In the genomic region with DNA sequence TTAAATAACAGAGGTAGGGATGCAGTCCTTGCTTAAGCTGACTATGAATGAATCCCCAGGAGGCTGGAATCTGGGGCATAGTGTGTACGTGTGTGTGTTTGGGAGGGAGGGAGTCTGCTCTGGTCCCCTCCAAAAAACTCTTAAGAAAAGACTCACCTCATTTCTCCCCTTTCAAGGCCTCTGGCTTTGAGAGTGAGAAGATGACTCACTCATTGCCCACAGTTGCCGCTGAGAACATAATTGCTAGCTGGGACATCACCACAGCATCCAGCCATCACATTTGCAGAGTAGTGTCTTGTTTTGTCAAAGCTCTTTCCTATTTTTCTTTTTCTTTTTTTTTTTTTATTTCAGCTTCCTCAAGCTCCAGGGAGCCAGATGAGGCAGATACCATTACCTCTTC, we compare ENCODE assay signal across 8 cellular contexts.
A peak's percentile ranks its signal among the peaks of the same experiment; 100 is the strongest.
DNase-seq lines count a peak whose midpoint lies in the region; ATAC-seq, FAIRE-seq and TF ChIP-seq lines count a peak whose summit lies in the region.

No MANE protein-coding gene starts in this region.

- H2BK5ac ChIP-seq in H9 (ENCODE audit: insufficient read length, low read length) = no peak overlapping the region

- no peaks in the 10 kb centered on the region for H3K23me2 ChIP-seq in H9 (ENCODE audit: insufficient read length, low read depth, low read length, poor library complexity, severe bottlenecking)

- TF ChIP-seq CTCF in H9 (conservative IDR thresholded peaks at IDR 0.05) = no peak

- H3K79me2 ChIP-seq in H9 (ENCODE audit: insufficient read depth, low read length) = no peaks in the 10 kb centered on the region

- no peaks in the 10 kb centered on the region for H3K9me3 Mint-ChIP-seq in activated naive CD8-positive, alpha-beta T cell treated with anti-CD3 and anti-CD28 coated beads, Interleukin-2, amount 10 ng/mL, durations not matched to agents 7 days and 5 days
- H3K9me3 Mint-ChIP-seq in H9 = peaks cover 65 to 71% of the 10 kb centered on the region in 2 experiments

- no peak overlapping the region for H4K5ac ChIP-seq in H9 (ENCODE audit: insufficient read length, low read depth, low read length)

- no peak overlapping the region for H3K4ac ChIP-seq in H9 (ENCODE audit: low read depth, low read length)

- no peak overlapping the region for H2BK20ac ChIP-seq in H9 (ENCODE audit: low read depth, low read length, poor library complexity, severe bottlenecking)

- no peak overlapping the region for H2AK5ac ChIP-seq in H9 (ENCODE audit: insufficient read length, low read length)

- H3K4me1 ChIP-seq in stomach smooth muscle (ENCODE audit: control insufficient read depth, insufficient read depth, low read length) = peaks cover 7% of the 10 kb centered on the region
- no peaks in the 10 kb centered on the region for H3K4me1 ChIP-seq in H9 (ENCODE audit: insufficient read depth, low read length)

- no peak overlapping the region for H2BK120ac ChIP-seq in H9 (ENCODE audit: low read depth, low read length, poor library complexity, severe bottlenecking)

- ATAC-seq in GM18511 (IDR thresholded peaks at IDR 0.05; ENCODE audit: unreplicated experiment) = peak; percentile 68
- ATAC-seq in HG02885 (IDR thresholded peaks at IDR 0.05; ENCODE audit: poor library complexity, unreplicated experiment) = peak; percentile 64
- peak; percentile 66 for ATAC-seq in activated naive CD8-positive, alpha-beta T cell treated with anti-CD3 and anti-CD28 coated beads, Interleukin-2, amount 10 ng/mL, durations not matched to agents 7 days and 5 days (ENCODE audit: low read depth)

- DNase-seq in RCC 7860 (ENCODE audit: low spot score) (peak; percentile 3), H9 (no peak), NCI-H1105 treated with DMSO at 0.1 percent for 48 hours (lab: John Stamatoyannopoulos, UW) (no peak)
- peak; percentile 30 for DNase-seq in activated naive CD8-positive, alpha-beta T cell treated with anti-CD3 and anti-CD28 coated beads, Interleukin-2, amount 10 ng/mL, durations not matched to agents 7 days and 5 days

- H4K8ac ChIP-seq in H9 (replicated peaks; ENCODE audit: insufficient read length, low read depth, low read length) = no peak overlapping the region

- no peak overlapping the region for H3K18ac ChIP-seq in H9 (ENCODE audit: insufficient read length, low read depth, low read length)

- POLR2A ChIA-PET in activated naive CD8-positive, alpha-beta T cell treated with anti-CD3 and anti-CD28 coated beads, Interleukin-2, amount 10 ng/mL, durations not matched to agents 7 days and 5 days (lab: Charles Lee) = interaction anchor here (0.6 to 2.5 kb wide), 13 partner anchors 72 to 421 kb away, joined by 3 to 28 read pairs (median 4); a partner anchor contains a TSS

- WGBS in H9 (ENCODE audit: extremely low coverage, insufficient read length, low lambda C conversion rate) = no CpG with 5 or more reads among the region's 2 CpGs

- no peak overlapping the region for H3T11ph ChIP-seq in H9 (ENCODE audit: low read length)

- H3K27me3 Mint-ChIP-seq in activated naive CD8-positive, alpha-beta T cell treated with anti-CD3 and anti-CD28 coated beads, Interleukin-2, amount 10 ng/mL, durations not matched to agents 7 days and 5 days = no peaks in the 10 kb centered on the region
- peaks cover 6% of the 10 kb centered on the region; the same call in 1 of the 2 replicates for H3K27me3 Mint-ChIP-seq in H9 (ENCODE audit: low read depth)

- no peaks in the 10 kb centered on the region for H3K27me3 ChIP-seq in layer of hippocampus (ENCODE audit: control insufficient read depth, insufficient read depth, low read length)
- H3K27me3 ChIP-seq in stomach smooth muscle (ENCODE audit: control insufficient read depth in 1 of 2, insufficient read depth in 2 of 2, low read length in 2 of 2) = peaks cover 0 to 10% of the 10 kb centered on the region in 2 donors
- no peaks in the 10 kb centered on the region for H3K27me3 ChIP-seq in H9 (ENCODE audit: insufficient read depth, low read length)

- no peaks in the 10 kb centered on the region for H3K36me3 Mint-ChIP-seq in activated naive CD8-positive, alpha-beta T cell treated with anti-CD3 and anti-CD28 coated beads, Interleukin-2, amount 10 ng/mL, durations not matched to agents 7 days and 5 days
- no peaks in the 10 kb centered on the region; a peak in 3 of 7 replicates for H3K36me3 Mint-ChIP-seq in H9 (ENCODE audit: insufficient read depth in 1 of 3, low read depth in 3 of 3)

- H3K14ac ChIP-seq in H9 (ENCODE audit: insufficient read depth, low read length) = no peak overlapping the region

- FAIRE-seq in RCC 7860 (lab: Jason Lieb, UNC) = no peak

- no peaks in the 10 kb centered on the region for H4K20me1 ChIP-seq in H9 (ENCODE audit: control insufficient read depth, insufficient read depth, insufficient read length)

- H3K27ac Mint-ChIP-seq in activated naive CD8-positive, alpha-beta T cell treated with anti-CD3 and anti-CD28 coated beads, Interleukin-2, amount 10 ng/mL, durations not matched to agents 7 days and 5 days = peak overlapping the region; percentile 93
- no peak overlapping the region for H3K27ac Mint-ChIP-seq in H9

- peaks cover 47% of the 10 kb centered on the region for H3K4me1 Mint-ChIP-seq in activated naive CD8-positive, alpha-beta T cell treated with anti-CD3 and anti-CD28 coated beads, Interleukin-2, amount 10 ng/mL, durations not matched to agents 7 days and 5 days
- peaks cover 3 to 7% of the 10 kb centered on the region in 2 experiments; a peak in 2 of 4 replicates for H3K4me1 Mint-ChIP-seq in H9

- H2BK12ac ChIP-seq in H9 (ENCODE audit: insufficient read length, low read depth, low read length) = no peak overlapping the region

- H4K91ac ChIP-seq in H9 (ENCODE audit: insufficient read length, low read depth, low read length) = no peak overlapping the region

- no peak overlapping the region for H3K56ac ChIP-seq in H9 (ENCODE audit: insufficient read length, low read depth, low read length)

- H2BK15ac ChIP-seq in H9 (ENCODE audit: low read depth, low read length) = no peak overlapping the region

- H3K23ac ChIP-seq in H9 (ENCODE audit: insufficient read length, low read depth, low read length) = no peak overlapping the region

- H3K9ac ChIP-seq in stomach smooth muscle (ENCODE audit: low read length in 2 of 2) (peak overlapping the region in 1 of 2 donors; percentile 61), H9 (ENCODE audit: extremely low read depth, insufficient read length, low read length) (no peak overlapping the region)

- no peaks in the 10 kb centered on the region for H3K79me1 ChIP-seq in H9 (ENCODE audit: insufficient read depth, low read depth, low read length, poor library complexity, severe bottlenecking)

- H2AFZ ChIP-seq in H9 (ENCODE audit: low read length) = no peak overlapping the region

- H3K4me2 ChIP-seq in H9 (ENCODE audit: insufficient read depth, insufficient read length, low read length) = no peak overlapping the region

- H3K4me3 ChIP-seq in stomach smooth muscle (ENCODE audit: low read length in 2 of 2) = no peak overlapping the region

- no peaks in the 10 kb centered on the region for H3K36me3 ChIP-seq in stomach smooth muscle (ENCODE audit: control insufficient read depth in 2 of 2, insufficient read depth in 2 of 2, low read length in 2 of 2)

- peak overlapping the region; percentile 73 for H3K4me3 Mint-ChIP-seq in activated naive CD8-positive, alpha-beta T cell treated with anti-CD3 and anti-CD28 coated beads, Interleukin-2, amount 10 ng/mL, durations not matched to agents 7 days and 5 days
- H3K4me3 Mint-ChIP-seq in H9 = no peak overlapping the region

- no peaks in the 10 kb centered on the region for H3K9me3 ChIP-seq in stomach smooth muscle (ENCODE audit: control insufficient read depth in 2 of 2, low read length in 2 of 2)
- peaks cover 41% of the 10 kb centered on the region for H3K9me3 ChIP-seq in H9 (ENCODE audit: control insufficient read depth, low read depth, low read length)

- H3K27ac ChIP-seq in layer of hippocampus (ENCODE audit: low read depth, low read length) (peak overlapping the region; percentile 60), stomach smooth muscle (ENCODE audit: low read length) (peak overlapping the region; percentile 62), H9 (ENCODE audit: insufficient read length, low read depth, low read length) (no peak overlapping the region)

Comparison
In these comparisons a context has a peak if more than half of its experiments do, and no peak if none do; other contexts are left out.
1. DNase-seq: peak in RCC 7860 (single experiment) and activated naive CD8-positive, alpha-beta T cell treated with anti-CD3 and anti-CD28 coated beads, Interleukin-2, amount 10 ng/mL, durations not matched to agents 7 days and 5 days (single experiment); none in H9 (single experiment) and NCI-H1105 treated with DMSO at 0.1 percent for 48 hours (single experiment).
2. Peak in every context shown above with its lines, with median percentiles within 50 percentile points of each other: ATAC-seq.